ENCODE assay signal across 40 cellular contexts in the genomic region with DNA sequence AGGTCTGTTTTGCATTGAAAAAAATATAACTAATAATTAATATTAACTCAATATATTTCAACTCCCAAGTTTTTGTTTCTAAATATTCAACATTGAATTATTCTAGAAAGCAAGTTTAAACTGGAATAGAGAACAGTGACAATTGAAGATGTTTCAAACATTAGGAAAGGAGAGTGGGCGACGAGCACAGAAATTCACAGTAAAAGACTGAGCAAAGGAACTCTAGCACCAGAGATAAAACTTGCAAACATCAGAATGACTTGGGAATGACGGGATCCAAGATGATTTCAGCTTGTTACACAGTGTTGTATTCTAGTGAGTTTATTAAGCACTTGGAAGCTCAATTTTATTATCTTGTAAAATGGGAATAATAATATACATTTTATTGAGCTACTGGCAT. TPM values are rescaled to one million over a fixed set of nuclear protein-coding genes. Genes with fewer than 3 reads are reported as not detected.
"Had no signal": no experiment of that assay in that cellular context is flagged by ENCODE, and none has a peak within 500 bp of the region (broad histone marks: within the 10 kb centered on the region; RNA-seq: fewer than 3 reads in every experiment).

No MANE protein-coding gene starts in this region.

- H3K27ac Mint-ChIP-seq: activated naive CD4-positive, alpha-beta T cell treated with anti-CD3 and anti-CD28 coated beads, Interleukin-2, amount 10 ng/mL, durations not matched to agents 7 days and 5 days; activated naive CD4-positive, alpha-beta T cell treated with anti-CD3 and anti-CD28 coated beads, Interleukin-2, amount 50 U/mL, for 24 hours; activated naive CD4-positive, alpha-beta T cell treated with anti-CD3 and anti-CD28 coated beads, Interleukin-2, amount 50 U/mL, for 72 hours; activated naive CD8-positive, alpha-beta T cell; activated naive CD8-positive, alpha-beta T cell treated with anti-CD3 and anti-CD28 coated beads for 36 hours; activated naive CD8-positive, alpha-beta T cell treated with anti-CD3 and anti-CD28 coated beads, Interleukin-2, amount 10 ng/mL, durations not matched to agents 7 days and 5 days; activated naive CD8-positive, alpha-beta T cell treated with anti-CD3 and anti-CD28 coated beads, Interleukin-2, amount 50 U/mL, for 24 hours; activated T-cell treated with anti-CD3 and anti-CD28 coated beads, Interleukin-2, amount 50 U/mL, for 24 hours; activated T-cell treated with anti-CD3 and anti-CD28 coated beads, Interleukin-2, amount 50 U/mL, for 72 hours; activated T-helper 1 cell treated with anti-CD3 and anti-CD28 coated beads, Interleukin-12 subunit alpha, Interleukin-12 subunit beta, Interleukin-2, Interleukin-4 antibody, amounts not matched to agents 30 ng/mL and 10 ng/mL and 1 ng/mL, durations not matched to agents 14 hours and 24 hours and 36 hours; activated T-helper 17 cell treated with anti-CD3 and anti-CD28 coated beads, Interleukin-2, amount 50 U/mL, for 72 hours; activated T-helper 2 cell treated with anti-CD3 and anti-CD28 coated beads, Interferon-gamma antibody, Interleukin-2, Interleukin-4, amounts not matched to agents 10 μg/mL and 5 μg/mL and 100 μg/mL, durations not matched to agents 14 hours and 24 hours and 36 hours; brain had no signal

- H3K27me3 Mint-ChIP-seq: activated naive CD4-positive, alpha-beta T cell treated with anti-CD3 and anti-CD28 coated beads, Interleukin-2, amount 10 ng/mL, durations not matched to agents 7 days and 5 days; activated naive CD4-positive, alpha-beta T cell treated with anti-CD3 and anti-CD28 coated beads, Interleukin-2, amount 50 U/mL, for 24 hours; activated naive CD8-positive, alpha-beta T cell; activated naive CD8-positive, alpha-beta T cell treated with anti-CD3 and anti-CD28 coated beads for 36 hours; activated naive CD8-positive, alpha-beta T cell treated with anti-CD3 and anti-CD28 coated beads, Interleukin-2, amount 10 ng/mL, durations not matched to agents 7 days and 5 days; activated naive CD8-positive, alpha-beta T cell treated with anti-CD3 and anti-CD28 coated beads, Interleukin-2, amount 50 U/mL, for 24 hours; activated T-cell treated with anti-CD3 and anti-CD28 coated beads, Interleukin-2, amount 50 U/mL, for 24 hours; activated T-helper 17 cell treated with anti-CD3 and anti-CD28 coated beads, Interleukin-2, amount 50 U/mL, for 72 hours; brain; central memory CD8-positive, alpha-beta T cell had no signal

- H3K27ac ChIP-seq: adrenal gland, ascending aorta, body of pancreas, brain microvascular endothelial cell, breast epithelium, cardiac muscle cell had no signal

- DNase-seq: activated effector memory CD4-positive, alpha-beta T cell treated with anti-CD3 and anti-CD28 coated beads, Interleukin-2, amount 50 U/mL, for 16 hours; activated effector memory CD4-positive, alpha-beta T cell treated with Interleukin-2 at 50 U/mL for 16 hours; activated gamma-delta T cell; activated gamma-delta T cell treated with Interleukin-2 at 50 U/mL for 16 hours; activated naive CD4-positive, alpha-beta T cell; activated naive CD4-positive, alpha-beta T cell treated with anti-CD3 and anti-CD28 coated beads for 36 hours; activated naive CD4-positive, alpha-beta T cell treated with anti-CD3 and anti-CD28 coated beads, Interleukin-2, amount 10 ng/mL, durations not matched to agents 7 days and 5 days; activated naive CD4-positive, alpha-beta T cell treated with anti-CD3 and anti-CD28 coated beads, Interleukin-2, amount 50 U/mL, for 16 hours; activated naive CD4-positive, alpha-beta T cell treated with Interleukin-2 at 50 U/mL for 16 hours; activated naive CD8-positive, alpha-beta T cell treated with anti-CD3 and anti-CD28 coated beads for 36 hours; activated naive CD8-positive, alpha-beta T cell treated with anti-CD3 and anti-CD28 coated beads, Interleukin-2, amount 10 ng/mL, durations not matched to agents 7 days and 5 days; activated naive CD8-positive, alpha-beta T cell treated with anti-CD3 and anti-CD28 coated beads, Interleukin-2, amount 50 U/mL, for 24 hours; activated T-cell treated with anti-CD3 and anti-CD28 coated beads for 4 hours; activated T-cell treated with anti-CD3 and anti-CD28 coated beads, Interleukin-2, amount 50 U/mL, for 1 hour; activated T-cell treated with anti-CD3 and anti-CD28 coated beads, Interleukin-2, amount 50 U/mL, for 24 hours; activated T-cell treated with anti-CD3 and anti-CD28 coated beads, Interleukin-2, amount 50 U/mL, for 4 hours; activated T-cell treated with anti-CD3 and anti-CD28 coated beads, Interleukin-2, amount 50 U/mL, for 48 hours; activated T-cell treated with anti-CD3 and anti-CD28 coated beads, Interleukin-2, amount 50 U/mL, for 72 hours; adrenal gland; amniotic stem cell; amygdala; anterior cingulate cortex; aorta; body of pancreas; brain microvascular endothelial cell; central memory CD4-positive, alpha-beta T cell; cerebellar nuclear complex had no signal

- H3K36me3 ChIP-seq: adrenal gland, ascending aorta, brain microvascular endothelial cell, breast epithelium, cardiac muscle cell had no signal

- H3K36me3 Mint-ChIP-seq: activated naive CD4-positive, alpha-beta T cell treated with anti-CD3 and anti-CD28 coated beads, Interleukin-2, amount 10 ng/mL, durations not matched to agents 7 days and 5 days; activated naive CD4-positive, alpha-beta T cell treated with anti-CD3 and anti-CD28 coated beads, Interleukin-2, amount 50 U/mL, for 24 hours; activated naive CD4-positive, alpha-beta T cell treated with anti-CD3 and anti-CD28 coated beads, Interleukin-2, amount 50 U/mL, for 72 hours; activated naive CD8-positive, alpha-beta T cell; activated naive CD8-positive, alpha-beta T cell treated with anti-CD3 and anti-CD28 coated beads for 36 hours; activated naive CD8-positive, alpha-beta T cell treated with anti-CD3 and anti-CD28 coated beads, Interleukin-2, amount 10 ng/mL, durations not matched to agents 7 days and 5 days; brain had no signal

- H3K4me3 Mint-ChIP-seq: activated naive CD4-positive, alpha-beta T cell treated with anti-CD3 and anti-CD28 coated beads for 36 hours; activated naive CD4-positive, alpha-beta T cell treated with anti-CD3 and anti-CD28 coated beads, Interleukin-2, amount 10 ng/mL, durations not matched to agents 7 days and 5 days; activated naive CD4-positive, alpha-beta T cell treated with anti-CD3 and anti-CD28 coated beads, Interleukin-2, amount 50 U/mL, for 24 hours; activated naive CD8-positive, alpha-beta T cell; activated naive CD8-positive, alpha-beta T cell treated with anti-CD3 and anti-CD28 coated beads for 36 hours; activated naive CD8-positive, alpha-beta T cell treated with anti-CD3 and anti-CD28 coated beads, Interleukin-2, amount 10 ng/mL, durations not matched to agents 7 days and 5 days; activated naive CD8-positive, alpha-beta T cell treated with anti-CD3 and anti-CD28 coated beads, Interleukin-2, amount 50 U/mL, for 24 hours; activated T-cell treated with anti-CD3 and anti-CD28 coated beads, Interleukin-2, amount 50 U/mL, for 24 hours; activated T-cell treated with anti-CD3 and anti-CD28 coated beads, Interleukin-2, amount 50 U/mL, for 4 hours; activated T-cell treated with anti-CD3 and anti-CD28 coated beads, Interleukin-2, amount 50 U/mL, for 72 hours; activated T-helper 1 cell treated with anti-CD3 and anti-CD28 coated beads, Interleukin-12 subunit alpha, Interleukin-12 subunit beta, Interleukin-2, Interleukin-4 antibody, amounts not matched to agents 30 ng/mL and 10 ng/mL and 1 ng/mL, durations not matched to agents 14 hours and 24 hours and 36 hours; activated T-helper 17 cell treated with anti-CD3 and anti-CD28 coated beads, Interleukin-2, amount 50 U/mL, for 72 hours; brain; central memory CD8-positive, alpha-beta T cell had no signal

- H3K27me3 ChIP-seq: adrenal gland, ascending aorta, body of pancreas, brain microvascular endothelial cell, breast epithelium, cardiac muscle cell had no signal

- ATAC-seq: activated naive CD4-positive, alpha-beta T cell treated with anti-CD3 and anti-CD28 coated beads, Interleukin-2, amount 50 U/mL, for 72 hours; activated naive CD8-positive, alpha-beta T cell treated with anti-CD3 and anti-CD28 coated beads, Interleukin-2, amount 50 U/mL, for 24 hours; activated T-cell treated with anti-CD3 and anti-CD28 coated beads, Interleukin-2, amount 50 U/mL, for 4 hours; activated T-cell treated with anti-CD3 and anti-CD28 coated beads, Interleukin-2, amount 50 U/mL, for 72 hours; activated T-helper 17 cell treated with anti-CD3 and anti-CD28 coated beads, Interleukin-2, amount 50 U/mL, for 72 hours; body of pancreas had no signal

- H3K4me1 Mint-ChIP-seq: activated naive CD4-positive, alpha-beta T cell treated with anti-CD3 and anti-CD28 coated beads, Interleukin-2, amount 10 ng/mL, durations not matched to agents 7 days and 5 days; activated naive CD4-positive, alpha-beta T cell treated with anti-CD3 and anti-CD28 coated beads, Interleukin-2, amount 50 U/mL, for 24 hours; activated naive CD8-positive, alpha-beta T cell treated with anti-CD3 and anti-CD28 coated beads for 36 hours; activated naive CD8-positive, alpha-beta T cell treated with anti-CD3 and anti-CD28 coated beads, Interleukin-2, amount 10 ng/mL, durations not matched to agents 7 days and 5 days; activated naive CD8-positive, alpha-beta T cell treated with anti-CD3 and anti-CD28 coated beads, Interleukin-2, amount 50 U/mL, for 24 hours; activated T-helper 17 cell treated with anti-CD3 and anti-CD28 coated beads, Interleukin-2, amount 50 U/mL, for 72 hours; central memory CD8-positive, alpha-beta T cell had no signal

- H3K4me3 ChIP-seq: adrenal gland, ascending aorta, body of pancreas, breast epithelium, cardiac muscle cell had no signal

- H3K4me1 ChIP-seq: adrenal gland, ascending aorta, body of pancreas, breast epithelium had no signal

- H3K9me3 Mint-ChIP-seq: activated naive CD4-positive, alpha-beta T cell treated with anti-CD3 and anti-CD28 coated beads for 36 hours; activated naive CD4-positive, alpha-beta T cell treated with anti-CD3 and anti-CD28 coated beads, Interleukin-2, amount 10 ng/mL, durations not matched to agents 7 days and 5 days; activated naive CD8-positive, alpha-beta T cell treated with anti-CD3 and anti-CD28 coated beads for 36 hours; activated naive CD8-positive, alpha-beta T cell treated with anti-CD3 and anti-CD28 coated beads, Interleukin-2, amount 10 ng/mL, durations not matched to agents 7 days and 5 days; brain had no signal

- H3K9me3 ChIP-seq: adrenal gland, ascending aorta, body of pancreas, breast epithelium had no signal

RNA-seq across cellular contexts. Expression of gene CNTN5, which starts 56.6 kb away (rescaled TPM):
- total RNA-seq: activated naive CD4-positive, alpha-beta T cell treated with anti-CD3 and anti-CD28 coated beads for 36 hours; activated naive CD4-positive, alpha-beta T cell treated with anti-CD3 and anti-CD28 coated beads, Interleukin-2, amount 50 U/mL, for 72 hours; activated naive CD8-positive, alpha-beta T cell treated with anti-CD3 and anti-CD28 coated beads for 36 hours; activated naive CD8-positive, alpha-beta T cell treated with anti-CD3 and anti-CD28 coated beads, Interleukin-2, amount 10 ng/mL, durations not matched to agents 7 days and 5 days; activated T-cell treated with anti-CD3 and anti-CD28 coated beads, Interleukin-2, amount 50 U/mL, for 4 hours; activated T-cell treated with anti-CD3 and anti-CD28 coated beads, Interleukin-2, amount 50 U/mL, for 72 hours; activated T-helper 1 cell treated with anti-CD3 and anti-CD28 coated beads, Interleukin-12 subunit alpha, Interleukin-12 subunit beta, Interleukin-2, Interleukin-4 antibody, amounts not matched to agents 30 ng/mL and 10 ng/mL and 1 ng/mL, durations not matched to agents 14 hours and 24 hours and 36 hours; activated T-helper 17 cell treated with anti-CD3 and anti-CD28 coated beads, Interleukin-2, amount 50 U/mL, for 72 hours; activated T-helper 2 cell treated with anti-CD3 and anti-CD28 coated beads, Interferon-gamma antibody, Interleukin-2, Interleukin-4, amounts not matched to agents 10 μg/mL and 5 μg/mL and 100 μg/mL, durations not matched to agents 14 hours and 24 hours and 36 hours; breast epithelium; bronchial epithelial cell; cardiac septum had no signal
